18 cellular contexts compared by ENCODE assay signal in the genomic region with DNA sequence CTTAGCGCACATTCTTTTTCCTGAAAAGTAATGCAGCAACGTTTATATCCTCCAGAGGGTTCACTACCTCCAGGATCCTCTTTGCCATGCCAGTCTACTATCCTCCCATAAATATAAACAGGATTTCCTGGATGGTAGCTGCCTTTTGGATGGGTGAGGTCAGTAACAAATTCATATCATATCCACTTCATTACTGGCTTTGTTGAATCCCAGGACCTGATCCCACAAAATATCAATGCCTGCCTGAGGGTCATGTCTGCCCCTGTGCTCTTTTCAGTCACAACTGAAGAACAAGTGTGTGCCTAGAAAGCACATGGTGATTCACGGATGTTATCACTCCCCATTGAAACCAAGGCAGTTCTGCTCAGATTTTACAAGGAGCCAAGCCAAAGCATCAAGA. TPM values are rescaled to one million over a fixed set of nuclear protein-coding genes. Genes with fewer than 3 reads are reported as not detected.
DNase-seq lines count a peak whose midpoint lies in the region; ATAC-seq and TF ChIP-seq lines count a peak whose summit lies in the region.
"Had no signal": no experiment of that assay in that cellular context is flagged by ENCODE, and none has a peak within 500 bp of the region (broad histone marks: within the 10 kb centered on the region; RNA-seq: fewer than 3 reads in every experiment).

No MANE protein-coding gene starts in this region.

- no peak overlapping the region for H3K4me3 ChIP-seq in skeletal muscle tissue (ENCODE audit: low read length in 3 of 3)
- H3K4me3 ChIP-seq: Peyer's patch, SJSA1 had no signal

- peaks cover 3 to 8% (median 6%) of the 10 kb centered on the region in 3 donors for H3K4me1 ChIP-seq in skeletal muscle tissue (ENCODE audit: control insufficient read depth in 3 of 3, insufficient read depth in 3 of 3, low read length in 3 of 3)
- H3K4me1 ChIP-seq: SJSA1 had no signal

- no peaks in the 10 kb centered on the region for H3K9me3 ChIP-seq in skeletal muscle tissue (ENCODE audit: control insufficient read depth in 3 of 3, low read length in 3 of 3)
- H3K9me3 ChIP-seq: Caco-2, Peyer's patch, SJSA1 had no signal

- peaks cover 0 to 3% (median 0%) of the 10 kb centered on the region in 3 donors for H3K36me3 ChIP-seq in skeletal muscle tissue (ENCODE audit: control insufficient read depth in 3 of 3, insufficient read depth in 3 of 3, low read length in 3 of 3)
- H3K36me3 ChIP-seq: Peyer's patch, SJSA1 had no signal

- ATAC-seq in GM19455 (IDR thresholded peaks at IDR 0.05; ENCODE audit: unreplicated experiment) (no peak), GM19463 (IDR thresholded peaks at IDR 0.05; ENCODE audit: unreplicated experiment) (no peak)

- DNase-seq in M059J (ENCODE audit: low read depth): peak; percentile 36
- peak; percentile 73 for DNase-seq in foreskin melanocyte
- DNase-seq in T-helper 9 cell: no peak
- DNase-seq in NCI-H2196 treated with DMSO at 0.1 percent for 48 hours (lab: John Stamatoyannopoulos, UW; ENCODE audit: unreplicated experiment): no peak
- DNase-seq: 8988T; Caco-2; CD4-positive, CD25-positive, alpha-beta regulatory T cell; GDM1; Kasumi-1; NCI-H1105 treated with DMSO at 0.1 percent for 48 hours; NCI-H1694; NCI-H2081 treated with DMSO at 0.1 percent for 48 hours; Peyer's patch had no signal

- H3K27ac ChIP-seq in C4-2B (no peak overlapping the region), skeletal muscle tissue (ENCODE audit: low read depth, low read length) (peak overlapping the region; percentile 22)
- H3K27ac ChIP-seq: Peyer's patch, SJSA1 had no signal

- H3K27me3 ChIP-seq in skeletal muscle tissue (ENCODE audit: control insufficient read depth in 3 of 3, insufficient read depth in 3 of 3, low read length in 3 of 3): no peaks in the 10 kb centered on the region
- H3K27me3 ChIP-seq: Peyer's patch, SJSA1 had no signal

- peak; percentile 24 for TF ChIP-seq CTCF in C4-2B (conservative IDR thresholded peaks at IDR 0.05)

- H3K9ac ChIP-seq in skeletal muscle tissue (ENCODE audit: low read depth in 1 of 3, low read length in 3 of 3): no peak overlapping the region

RNA-seq across cellular contexts. Expression of gene ADGRF5, which starts 30.3 kb away (rescaled TPM):
- 0.07 TPM in 1 of 2 replicates, not detected in the other for total RNA-seq in M059J (2014; rRNA removed; shearing (Covaris generic))
- 26.1 TPM for total RNA-seq in skeletal muscle tissue
- total RNA-seq: Caco-2; CD4-positive, CD25-positive, alpha-beta regulatory T cell; SJSA1 had no signal

Comparison
In these comparisons a context has a peak if more than half of its experiments do, and no peak if none do; other contexts are left out.
1. DNase-seq: peak in M059J (single experiment) and foreskin melanocyte (single experiment); none in T-helper 9 cell (single experiment) and NCI-H2196 treated with DMSO at 0.1 percent for 48 hours (single experiment).
2. RNA of gene ADGRF5, which starts 30.3 kb away (total RNA-seq): 26.1 TPM in skeletal muscle tissue (single experiment); 0.07 TPM in M059J; every median in the first group is over 10 times any median in the second.